In the genomic region with DNA sequence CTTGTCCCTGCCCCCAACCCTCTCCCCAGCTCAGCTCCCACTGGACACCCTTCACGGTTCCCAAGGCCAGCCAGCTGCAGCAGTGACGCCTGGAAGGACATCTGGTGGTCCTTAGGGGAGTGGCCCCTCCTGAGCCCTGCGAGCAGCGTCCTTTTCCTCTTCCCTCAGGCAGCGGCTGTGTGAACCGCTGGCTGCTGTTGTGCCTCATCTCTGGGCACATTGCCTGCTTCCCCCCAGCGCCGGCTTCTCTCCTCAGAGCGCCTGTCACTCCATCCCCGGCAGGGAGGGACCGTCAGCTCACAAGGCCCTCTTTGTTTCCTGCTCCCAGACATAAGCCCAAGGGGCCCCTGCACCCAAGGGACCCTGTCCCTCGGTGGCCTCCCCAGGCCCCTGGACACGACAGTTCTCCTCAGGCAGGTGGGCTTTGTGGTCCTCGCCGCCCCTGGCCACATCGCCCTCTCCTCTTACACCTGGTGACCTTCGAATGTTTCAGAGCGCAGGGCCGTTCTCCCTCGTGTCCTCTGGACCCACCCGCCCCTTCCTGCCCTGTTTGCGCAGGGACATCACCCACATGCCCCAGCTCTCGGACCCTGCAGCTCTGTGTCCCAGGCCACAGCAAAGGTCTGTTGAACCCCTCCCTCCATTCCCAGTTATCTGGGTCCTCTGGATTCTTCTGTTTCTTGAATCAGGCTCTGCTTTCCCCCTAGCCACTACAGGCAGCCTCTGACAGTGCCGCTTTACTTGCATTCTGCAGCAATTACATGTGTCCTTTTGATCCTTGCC, we compare ENCODE assay signal across 9 cellular contexts. TPM values are rescaled to one million over a fixed set of nuclear protein-coding genes. Genes with fewer than 3 reads are reported as not detected.
DNase-seq lines count a peak whose midpoint lies in the region; ATAC-seq, FAIRE-seq and TF ChIP-seq lines count a peak whose summit lies in the region.
"Had no signal": no experiment of that assay in that cellular context is flagged by ENCODE, and none has a peak within 500 bp of the region (broad histone marks: within the 10 kb centered on the region; RNA-seq: fewer than 3 reads in every experiment).

No MANE protein-coding gene starts in this region.

- DNase-seq in Right ventricle myocardium superior, result peak; percentile 65
- DNase-seq in right atrium auricular region (ENCODE audit: low spot score), result no peak
- DNase-seq in cardiac fibroblast (ENCODE audit: low read depth in 2 of 2), result peak; percentile 58 to 62
- DNase-seq in left lung, result peak in 1 of 2 donors; percentile 72
- peak; percentile 26 for DNase-seq in urothelium cell line (ENCODE audit: low spot score)
- no peak for DNase-seq in NCI-H2107 (lab: John Stamatoyannopoulos, UW)
- no peak for DNase-seq in erythroblast (lab: John Stamatoyannopoulos, UW)
- DNase-seq: NCI-H2081 treated with DMSO at 0.1 percent for 48 hours had no signal

- no peaks in the 10 kb centered on the region for H3K27me3 ChIP-seq in right atrium auricular region
- no peaks in the 10 kb centered on the region for H3K27me3 ChIP-seq in left lung

- FAIRE-seq in urothelium cell line (lab: Jason Lieb, UNC), result no peak

- no peak overlapping the region for H3K27ac ChIP-seq in right atrium auricular region
- H3K27ac ChIP-seq in left lung, result no peak overlapping the region

- intact Hi-C loops in Right ventricle myocardium superior (cut with DNase I) (no loop called here), left lung (cut with DNase I) (no loop called here)

- no peak overlapping the region for H3K4me3 ChIP-seq in right atrium auricular region
- no peak overlapping the region for H3K4me3 ChIP-seq in cardiac fibroblast (replicated peaks in 1 of 2; ENCODE audit: low read depth in 2 of 2, low read length in 2 of 2)
- no peak overlapping the region for H3K4me3 ChIP-seq in left lung

- TF ChIP-seq CTCF in right atrium auricular region (IDR thresholded peaks at IDR 0.05) (no peak), cardiac fibroblast (IDR thresholded peaks at IDR 0.05; ENCODE audit: low read depth, low read length) (peak; percentile 1), left lung (IDR thresholded peaks at IDR 0.05) (no peak)

- no peaks in the 10 kb centered on the region for H3K9me3 ChIP-seq in right atrium auricular region
- no peaks in the 10 kb centered on the region for H3K9me3 ChIP-seq in left lung

- ATAC-seq in Right ventricle myocardium superior (ENCODE audit: poor library complexity) (peak; percentile 42), left lung (peak; percentile 22), HG02973 (IDR thresholded peaks at IDR 0.05; ENCODE audit: unreplicated experiment) (no peak)

- TF ChIP-seq POLR2A in erythroblast (IDR thresholded peaks at IDR 0.05; ENCODE audit: low read length), result no peak

- peaks cover 21% of the 10 kb centered on the region for H3K36me3 ChIP-seq in right atrium auricular region
- H3K36me3 ChIP-seq in left lung, result peaks cover 0 to 43% of the 10 kb centered on the region in 2 donors

- H3K4me1 ChIP-seq in right atrium auricular region, result peaks cover 0 to 44% of the 10 kb centered on the region in 2 donors
- peaks cover 0 to 12% of the 10 kb centered on the region in 2 donors for H3K4me1 ChIP-seq in left lung

RNA-seq across cellular contexts. Expression of gene ANO7, which starts 35.8 kb away (rescaled TPM):
- total RNA-seq in Right ventricle myocardium superior (0.35 TPM), right atrium auricular region (1 to 10 TPM; 1.1 to 1.3 TPM), left lung (1 to 10 TPM; 1.3 to 1.5 TPM)

Comparison
In these comparisons a context has a peak if more than half of its experiments do, and no peak if none do; other contexts are left out.
1. DNase-seq: peak in Right ventricle myocardium superior (single experiment), cardiac fibroblast (2 of 2) and urothelium cell line (single experiment); none in right atrium auricular region (single experiment), NCI-H2107 (single experiment) and erythroblast (0 of 2).